ENCODE assay signal across 3 cellular contexts in genomic region chr16:15850555-15850954, GRCh38. TPM values are rescaled to one million over a fixed set of nuclear protein-coding genes. Genes with fewer than 3 reads are reported as not detected.
"Had no signal": no experiment of that assay in that cellular context is flagged by ENCODE, and none has a peak within 500 bp of the region (broad histone marks: within the 10 kb centered on the region; RNA-seq: fewer than 3 reads in every experiment).

No MANE protein-coding gene starts in this region.

RNA-seq across cellular contexts. Expression of gene MYH11, which starts 6.3 kb away (rescaled TPM):
- total RNA-seq: activated CD8-positive, alpha-beta T cell treated with anti-CD3 and anti-CD28 coated beads for 36 hours; activated T-helper 17 cell treated with anti-CD3 and anti-CD28 coated beads, Interleukin-2, amount 50 U/mL, for 72 hours; epithelial cell of proximal tubule had no signal
